Comparison of ENCODE assay signal across 8 cellular contexts in the genomic region with DNA sequence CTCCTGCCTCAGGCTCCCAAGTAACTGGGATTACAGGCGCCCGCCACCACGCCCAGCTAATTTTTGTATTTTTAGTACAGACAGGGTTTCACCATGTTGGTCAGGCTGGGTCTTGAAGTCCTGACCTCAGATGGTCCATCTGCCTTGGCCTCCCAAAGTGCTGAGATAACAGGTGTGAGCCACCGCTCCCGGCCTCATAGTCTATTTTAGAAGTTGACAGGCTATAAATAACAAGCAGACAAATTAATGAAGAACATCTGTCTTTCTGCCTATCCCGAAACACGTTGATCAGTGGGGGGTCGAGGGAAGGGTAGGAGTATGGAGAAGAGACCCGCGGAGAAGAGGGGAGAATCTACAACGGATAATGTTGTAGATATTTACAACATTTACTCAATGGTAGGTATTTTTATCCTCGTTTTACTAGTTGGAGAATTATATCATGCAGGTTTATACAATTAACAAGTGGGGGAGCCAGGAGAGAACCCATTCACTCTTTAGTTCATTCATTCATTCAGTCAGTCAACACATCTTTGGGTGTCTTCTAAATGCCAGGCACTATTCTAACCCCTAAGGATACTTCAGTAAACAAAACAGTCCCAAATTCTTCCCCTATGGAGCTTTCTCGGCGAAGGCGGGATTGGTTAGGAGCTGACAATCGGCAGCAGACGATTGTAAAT. TPM values are rescaled to one million over a fixed set of nuclear protein-coding genes. Genes with fewer than 3 reads are reported as not detected.
DNase-seq lines count a peak whose midpoint lies in the region; ATAC-seq, FAIRE-seq and TF ChIP-seq lines count a peak whose summit lies in the region.

No MANE protein-coding gene starts in this region.

- peak overlapping the region in 10 of 12 donors; percentile 97 to 100 (median 99) for H3K27ac ChIP-seq in heart left ventricle
- no peak overlapping the region for H3K27ac ChIP-seq in HepG2 (ENCODE audit: extremely low read length, insufficient read depth, low read length)
- peak overlapping the region; percentile 89 for H3K27ac ChIP-seq in vagina

- H3K36me3 ChIP-seq in heart left ventricle (peaks cover 0 to 7% (median 0%) of the 10 kb centered on the region in 9 donors), HepG2 (replicated peaks in 1 of 2; ENCODE audit: control insufficient read depth in 1 of 2, insufficient read depth in 2 of 2, low read length in 2 of 2) (no peaks in the 10 kb centered on the region), vagina (no peaks in the 10 kb centered on the region)

- DNase-seq in heart left ventricle (no peak), Right ventricle myocardium inferior (ENCODE audit: missing footprints) (no peak), HepG2 (ENCODE audit: low spot score) (no peak), vagina (ENCODE audit: extremely low spot score in 2 of 2) (no peak), foreskin melanocyte (no peak)
- DNase-seq in activated CD4-positive, alpha-beta memory T cell treated with anti-CD3 and anti-CD28 coated beads, Interleukin-2, amount 10 ng/mL, durations not matched to agents 7 days and 5 days, result no peak

- no peak for TF ChIP-seq CTCF in heart left ventricle (IDR thresholded peaks at IDR 0.05)
- no peak for TF ChIP-seq CTCF in HepG2 (CRISPR knock-in tag; IDR thresholded peaks at IDR 0.05)
- no peak for TF ChIP-seq CTCF in vagina (IDR thresholded peaks at IDR 0.05)

- peak overlapping the region; percentile 63 for H3K27ac Mint-ChIP-seq in activated CD4-positive, alpha-beta memory T cell treated with anti-CD3 and anti-CD28 coated beads, Interleukin-2, amount 10 ng/mL, durations not matched to agents 7 days and 5 days

- BruUV-seq in HepG2 (replicated peaks; lab: Mats Ljungman, UMichigan), result no TSS peak

- no peak overlapping the region for H2AFZ ChIP-seq in HepG2 (ENCODE audit: low read length)

- H3K4me2 ChIP-seq in HepG2 (ENCODE audit: low read depth, low read length), result peak overlapping the region; percentile 84

- ATAC-seq in heart left ventricle (no peak), Right ventricle myocardium inferior (no peak), HepG2 (no peak), HG03378 (IDR thresholded peaks at IDR 0.05; ENCODE audit: unreplicated experiment) (no peak), GM21737 (IDR thresholded peaks at IDR 0.05; ENCODE audit: unreplicated experiment) (no peak)

- no peak for TF ChIP-seq POLR2A in heart left ventricle (IDR thresholded peaks at IDR 0.05)
- TF ChIP-seq POLR2A in HepG2 (IDR thresholded peaks at IDR 0.05; ENCODE audit: insufficient read depth in 1 of 2, low read depth in 2 of 2, low read length in 2 of 2), result no peak
- no peak for TF ChIP-seq POLR2A in vagina (IDR thresholded peaks at IDR 0.05)

- in situ Hi-C loops in HepG2 (cut with HindIII; ENCODE audit: extremely low pct_ligation_motif_present, low pct_unique_long_range_greater_than_20kb), result no loop called here

- H3K36me3 Mint-ChIP-seq in activated CD4-positive, alpha-beta memory T cell treated with anti-CD3 and anti-CD28 coated beads, Interleukin-2, amount 10 ng/mL, durations not matched to agents 7 days and 5 days (ENCODE audit: low read depth), result peaks cover 26% of the 10 kb centered on the region

- H3K9me3 Mint-ChIP-seq in activated CD4-positive, alpha-beta memory T cell treated with anti-CD3 and anti-CD28 coated beads, Interleukin-2, amount 10 ng/mL, durations not matched to agents 7 days and 5 days, result no peaks in the 10 kb centered on the region

- peaks cover 27% of the 10 kb centered on the region for H3K79me2 ChIP-seq in HepG2 (ENCODE audit: insufficient read depth, low read length)

- peak overlapping the region; percentile 38; the same call in 1 of the 2 replicates for H3K9ac ChIP-seq in HepG2 (ENCODE audit: insufficient read depth, low read depth, low read length)

- no peak for TF ChIP-seq EP300 in HepG2 (IDR thresholded peaks at IDR 0.05; ENCODE audit: low read depth in 2 of 2, low read length in 2 of 2)
- no peak for TF ChIP-seq EP300 in HepG2 (CRISPR knock-in tag; IDR thresholded peaks at IDR 0.05; ENCODE audit: borderline replicate concordance)

- FAIRE-seq in HepG2 (lab: Jason Lieb, UNC), result no peak

- intact Hi-C loops in heart left ventricle (cut with DNase I), result no loop called here
- intact Hi-C loops in Right ventricle myocardium inferior (cut with DNase I), result no loop called here
- intact Hi-C loops in HepG2 (cut with micrococcal nuclease; ENCODE audit: unreplicated experiment), result no loop called here
- intact Hi-C loops in vagina (cut with DNase I), result no loop called here

- H3K4me1 Mint-ChIP-seq in activated CD4-positive, alpha-beta memory T cell treated with anti-CD3 and anti-CD28 coated beads, Interleukin-2, amount 10 ng/mL, durations not matched to agents 7 days and 5 days, result peaks cover 36% of the 10 kb centered on the region

- H3K4me3 ChIP-seq in heart left ventricle (peak overlapping the region in 11 of 12 donors; percentile 88 to 100 (median 98)), HepG2 (replicated peaks in 1 of 3; ENCODE audit: insufficient read depth in 1 of 3, low read depth in 2 of 3, low read length in 3 of 3) (peak overlapping the region; percentile 15 to 97 (median 87); a peak in 5 of 6 replicates), vagina (peak overlapping the region; percentile 92 to 98)

- POLR2A ChIA-PET in activated CD4-positive, alpha-beta memory T cell treated with anti-CD3 and anti-CD28 coated beads, Interleukin-2, amount 10 ng/mL, durations not matched to agents 7 days and 5 days (lab: Charles Lee), result interaction anchor here (1.1 to 4.0 kb wide), 5 partner anchors 9 to 96 kb away, joined by 3 to 19 read pairs (median 10); partner anchors contain the start of gene IFNAR1
- POLR2A ChIA-PET in HepG2 (lab: Yijun Ruan, JAX), result interaction anchor here (1.9 kb wide), 1 partner anchor 37 kb away, joined by 4 read pairs; the partner anchor contains the start of gene IL10RB

- 36 to 42% (median 39%) methylated on average over 17 of the region's 17 CpGs for WGBS in heart left ventricle, 4 donors
- WGBS in HepG2 (ENCODE audit: low lambda C conversion rate), result 41% methylated on average over 17 of the region's 17 CpGs

- no peak for TF ChIP-seq RAD21 in HepG2 (CRISPR knock-in tag; IDR thresholded peaks at IDR 0.05)

- H4K20me1 ChIP-seq in HepG2 (ENCODE audit: insufficient read depth, low read length), result no peaks in the 10 kb centered on the region

- H3K4me3 Mint-ChIP-seq in activated CD4-positive, alpha-beta memory T cell treated with anti-CD3 and anti-CD28 coated beads, Interleukin-2, amount 10 ng/mL, durations not matched to agents 7 days and 5 days, result peak overlapping the region; percentile 68

- no peaks in the 10 kb centered on the region for H3K27me3 ChIP-seq in heart left ventricle
- no peaks in the 10 kb centered on the region; a peak in 1 of 5 replicates for H3K27me3 ChIP-seq in HepG2 (ENCODE audit: control insufficient read depth in 1 of 2, insufficient read depth in 2 of 2, low read length in 2 of 2)
- no peaks in the 10 kb centered on the region for H3K27me3 ChIP-seq in vagina

- peaks cover 2 to 44% (median 29%) of the 10 kb centered on the region in 12 donors for H3K4me1 ChIP-seq in heart left ventricle
- H3K4me1 ChIP-seq in HepG2 (ENCODE audit: insufficient read depth, low read length), result peaks cover 77% of the 10 kb centered on the region
- H3K4me1 ChIP-seq in vagina, result peaks cover 22% of the 10 kb centered on the region

- CTCF ChIA-PET in activated CD4-positive, alpha-beta memory T cell treated with anti-CD3 and anti-CD28 coated beads, Interleukin-2, amount 10 ng/mL, durations not matched to agents 7 days and 5 days (lab: Charles Lee), result interaction anchor here (2.2 kb wide), 1 partner anchor 132 kb away, joined by 4 read pairs; no protein-coding TSS in a partner anchor
- CTCF ChIA-PET in HepG2 (lab: Yijun Ruan, JAX; ENCODE audit: low intra/inter-chr PET ratio, low total read pairs), result no interaction called here

- H3K9me3 ChIP-seq in heart left ventricle (no peaks in the 10 kb centered on the region), HepG2 (ENCODE audit: low read length) (no peaks in the 10 kb centered on the region), vagina (no peaks in the 10 kb centered on the region)

- no peaks in the 10 kb centered on the region for H3K27me3 Mint-ChIP-seq in activated CD4-positive, alpha-beta memory T cell treated with anti-CD3 and anti-CD28 coated beads, Interleukin-2, amount 10 ng/mL, durations not matched to agents 7 days and 5 days

RNA-seq across cellular contexts. Expression of gene IFNAR2, which starts 0.5 kb away (rescaled TPM):
- total RNA-seq in heart left ventricle (10 to 100 TPM in 7 of 9 donors, 1 to 10 TPM in 2; 6.5 to 46.7 (median 12.9) TPM), Right ventricle myocardium inferior (10.4 TPM), HepG2 (2016; rRNA removed; fragmentation: Illumina TruSeq; extraction: Trizol) (5.1 TPM in 2 replicates), vagina (9.3 TPM)
- polyA plus RNA-seq in heart left ventricle (1 to 10 TPM; 8.2 to 9.6 TPM), HepG2 (2011; rRNA removed) (22.7 and 24.1 TPM in 2 replicates)
- total RNA-seq in activated CD4-positive, alpha-beta memory T cell treated with anti-CD3 and anti-CD28 coated beads, Interleukin-2, amount 10 ng/mL, durations not matched to agents 7 days and 5 days, result 10 to 100 TPM; 60.1 to 61.9 TPM
- 8.0 and 10.6 TPM in 2 replicates for total RNA-seq in HepG2 (2016; cell fraction: cytosol; rRNA removed; fragmentation: Illumina TruSeq; extraction: Trizol; ENCODE audit: low read depth)
- total RNA-seq in HepG2 (2016; cell fraction: insoluble cytoplasmic fraction; rRNA removed; fragmentation: Illumina TruSeq; extraction: Trizol), result 5.5 and 7.2 TPM in 2 replicates
- 11.6 and 12.1 TPM in 2 replicates for total RNA-seq in HepG2 (2016; cell fraction: membrane; rRNA removed; fragmentation: Illumina TruSeq; extraction: Trizol)
- 10.4 and 11.8 TPM in 2 replicates for total RNA-seq in HepG2 (2016; cell fraction: nucleus; rRNA removed; fragmentation: Illumina TruSeq; extraction: Trizol)
- polyA plus RNA-seq in HepG2 (2011; cell fraction: cytosol; rRNA removed), result 9.2 and 17.6 TPM in 2 replicates
- 6.2 and 9.8 TPM in 2 replicates for polyA plus RNA-seq in HepG2 (2011; cell fraction: nucleus; rRNA removed)
- polyA plus RNA-seq in HepG2 (2012), result 17.1 and 17.4 TPM in 2 replicates
- polyA plus RNA-seq in HepG2 (2016; cell fraction: cytosol; fragmentation: Illumina TruSeq; extraction: Trizol; ENCODE audit: low read depth), result 23.1 and 23.9 TPM in 2 replicates
- 12.2 and 18.4 TPM in 2 replicates for polyA plus RNA-seq in HepG2 (2016; cell fraction: insoluble cytoplasmic fraction; fragmentation: Illumina TruSeq; extraction: Trizol; ENCODE audit: low read depth)
- polyA plus RNA-seq in HepG2 (2016; cell fraction: membrane; fragmentation: Illumina TruSeq; extraction: Trizol; ENCODE audit: low read depth), result 23.8 and 24.7 TPM in 2 replicates
- 25.5 and 26.4 TPM in 2 replicates for polyA plus RNA-seq in HepG2 (2016; cell fraction: nucleus; fragmentation: Illumina TruSeq; extraction: Trizol; ENCODE audit: insufficient read depth, low read depth)
- polyA minus RNA-seq in HepG2 (2011; rRNA and poly(A)+ RNA removed; ENCODE audit: low replicate concordance), result 7.5 and 12.0 TPM in 2 replicates
- polyA minus RNA-seq in HepG2 (2011; cell fraction: cytosol; rRNA and poly(A)+ RNA removed), result 6.8 and 9.2 TPM in 2 replicates
- polyA minus RNA-seq in HepG2 (2011; cell fraction: nucleus; rRNA and poly(A)+ RNA removed), result 12.5 and 21.0 TPM in 2 replicates

RNA-seq across cellular contexts. Expression of gene IL10RB, which starts 36.9 kb away (rescaled TPM):
- total RNA-seq in heart left ventricle (10 to 100 TPM in 3 of 9 donors, 1 to 10 TPM in 6; 4.5 to 28.2 (median 8.3) TPM), Right ventricle myocardium inferior (8.9 TPM), HepG2 (2016; rRNA removed; fragmentation: Illumina TruSeq; extraction: Trizol) (10.7 and 17.4 TPM in 2 replicates), vagina (31.7 TPM)
- polyA plus RNA-seq in heart left ventricle (10 to 100 TPM in 1 of 2 donors, 1 to 10 TPM in 1; 7.4 to 12.9 TPM), HepG2 (2011; rRNA removed) (18.2 and 19.1 TPM in 2 replicates)
- 10 to 100 TPM; 33.9 to 36.1 TPM for total RNA-seq in activated CD4-positive, alpha-beta memory T cell treated with anti-CD3 and anti-CD28 coated beads, Interleukin-2, amount 10 ng/mL, durations not matched to agents 7 days and 5 days
- 6.5 and 7.9 TPM in 2 replicates for total RNA-seq in HepG2 (2016; cell fraction: cytosol; rRNA removed; fragmentation: Illumina TruSeq; extraction: Trizol; ENCODE audit: low read depth)
- total RNA-seq in HepG2 (2016; cell fraction: insoluble cytoplasmic fraction; rRNA removed; fragmentation: Illumina TruSeq; extraction: Trizol), result 11.7 and 17.3 TPM in 2 replicates
- 13.3 and 14.5 TPM in 2 replicates for total RNA-seq in HepG2 (2016; cell fraction: membrane; rRNA removed; fragmentation: Illumina TruSeq; extraction: Trizol)
- 13.1 and 13.5 TPM in 2 replicates for total RNA-seq in HepG2 (2016; cell fraction: nucleus; rRNA removed; fragmentation: Illumina TruSeq; extraction: Trizol)
- polyA plus RNA-seq in HepG2 (2011; cell fraction: cytosol; rRNA removed), result 15.4 and 21.8 TPM in 2 replicates
- polyA plus RNA-seq in HepG2 (2011; cell fraction: nucleus; rRNA removed), result 5.0 and 8.8 TPM in 2 replicates
- polyA plus RNA-seq in HepG2 (2012), result 10.7 and 14.3 TPM in 2 replicates
- 7.2 and 7.5 TPM in 2 replicates for polyA plus RNA-seq in HepG2 (2016; cell fraction: cytosol; fragmentation: Illumina TruSeq; extraction: Trizol; ENCODE audit: low read depth)
- polyA plus RNA-seq in HepG2 (2016; cell fraction: insoluble cytoplasmic fraction; fragmentation: Illumina TruSeq; extraction: Trizol; ENCODE audit: low read depth), result 9.4 and 9.8 TPM in 2 replicates
- 10.5 and 10.9 TPM in 2 replicates for polyA plus RNA-seq in HepG2 (2016; cell fraction: membrane; fragmentation: Illumina TruSeq; extraction: Trizol; ENCODE audit: low read depth)
- polyA plus RNA-seq in HepG2 (2016; cell fraction: nucleus; fragmentation: Illumina TruSeq; extraction: Trizol; ENCODE audit: insufficient read depth, low read depth), result 18.7 and 19.3 TPM in 2 replicates
- polyA minus RNA-seq in HepG2 (2011; rRNA and poly(A)+ RNA removed; ENCODE audit: low replicate concordance), result 31.7 and 32.4 TPM in 2 replicates
- polyA minus RNA-seq in HepG2 (2011; cell fraction: cytosol; rRNA and poly(A)+ RNA removed), result 11.4 and 11.6 TPM in 2 replicates
- polyA minus RNA-seq in HepG2 (2011; cell fraction: nucleus; rRNA and poly(A)+ RNA removed), result 9.3 and 10.9 TPM in 2 replicates
